Comparison of ENCODE assay signal across 8 cellular contexts in the genomic region with DNA sequence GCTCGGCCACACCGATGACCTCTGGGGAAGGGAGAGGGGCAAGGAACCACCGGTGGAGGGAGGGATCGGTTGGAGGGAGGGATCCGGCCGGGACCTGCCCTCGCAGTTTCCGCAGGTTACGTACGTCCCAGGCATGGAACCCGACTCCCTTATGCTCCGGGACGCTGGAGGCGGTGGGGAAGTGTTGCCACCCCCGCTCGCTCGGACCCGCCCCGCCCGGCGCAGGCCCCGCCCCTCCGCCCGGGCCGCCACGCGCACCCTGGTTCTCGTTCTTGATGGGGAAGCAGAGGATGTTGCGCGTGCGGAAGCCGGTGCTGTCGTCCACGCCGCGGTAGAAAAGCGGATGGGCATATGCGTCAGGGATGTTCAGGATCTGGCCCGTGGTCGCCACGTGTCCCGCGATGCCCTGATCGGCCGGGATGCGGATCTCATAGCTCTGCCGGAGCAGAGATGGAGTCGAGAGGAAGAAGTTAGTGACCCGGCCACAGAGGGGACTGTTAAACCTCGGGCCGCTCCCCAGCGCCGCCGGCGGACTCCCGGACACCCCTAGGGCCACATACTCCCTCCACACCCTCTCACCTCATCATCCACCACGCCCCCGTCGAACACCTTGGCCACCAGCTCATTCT.
DNase-seq lines count a peak whose midpoint lies in the region; ATAC-seq and TF ChIP-seq lines count a peak whose summit lies in the region.

No MANE protein-coding gene starts in this region.

- no peak overlapping the region for H4K8ac ChIP-seq in mesendoderm (ENCODE audit: low read depth, low read length)

- H3K27me3 Mint-ChIP-seq in WTC11 (ENCODE audit: low read depth), result peaks cover 79% of the 10 kb centered on the region
- H3K27me3 Mint-ChIP-seq in stimulated activated memory B cell treated with anti-CD40 and anti-IgM and Interleukin-4, amounts not matched to agents 10 μg/mL and 1 μg/mL and 100 μg/mL, for 72 hours, result peaks cover 17% of the 10 kb centered on the region

- CTCF ChIA-PET in WTC11 (lab: Charles Lee), result interaction anchor here (0.6 to 13.3 kb wide), 17 partner anchors 8 to 361 kb away, joined by 3 to 461 read pairs (median 5); a partner anchor contains a TSS

- no peak overlapping the region for H4K5ac ChIP-seq in mesendoderm (ENCODE audit: low read length)

- no CpG with 5 or more reads among the region's 59 CpGs for WGBS in mesendoderm (ENCODE audit: extremely low coverage, insufficient coverage, low lambda C conversion rate)

- H3K27ac Mint-ChIP-seq in WTC11, result no peak overlapping the region
- peak overlapping the region; percentile 55 for H3K27ac Mint-ChIP-seq in stimulated activated memory B cell treated with anti-CD40 and anti-IgM and Interleukin-4, amounts not matched to agents 10 μg/mL and 1 μg/mL and 100 μg/mL, for 72 hours

- no peaks in the 10 kb centered on the region for H3K79me1 ChIP-seq in mesendoderm (ENCODE audit: low read length)

- no peaks in the 10 kb centered on the region for H3K79me2 ChIP-seq in mesendoderm (ENCODE audit: control insufficient read depth, insufficient read depth, low read length)

- H3K4ac ChIP-seq in mesendoderm (ENCODE audit: low read depth, low read length), result no peak overlapping the region

- no peak overlapping the region for H3K18ac ChIP-seq in mesendoderm (ENCODE audit: low read length)

- H3K4me1 ChIP-seq in mesendoderm (ENCODE audit: control insufficient read depth, low read depth, low read length), result no peaks in the 10 kb centered on the region

- ATAC-seq in WTC11, result peak; percentile 84
- peak; percentile 45 for ATAC-seq in stimulated activated memory B cell treated with anti-CD40 and anti-IgM and Interleukin-4, amounts not matched to agents 10 μg/mL and 1 μg/mL and 100 μg/mL, for 72 hours
- no peak for ATAC-seq in HG03521 (IDR thresholded peaks at IDR 0.05; ENCODE audit: unreplicated experiment)
- ATAC-seq in GM18858 (IDR thresholded peaks at IDR 0.05; ENCODE audit: unreplicated experiment), result no peak

- H3K4me3 ChIP-seq in cardiac fibroblast (replicated peaks in 1 of 2; ENCODE audit: low read depth in 2 of 2, low read length in 2 of 2), result peak overlapping the region in 1 of 2 donors; percentile 26
- H3K4me3 ChIP-seq in mesendoderm (ENCODE audit: low read length), result no peak overlapping the region

- no peak overlapping the region for H2BK120ac ChIP-seq in mesendoderm (ENCODE audit: low read depth, low read length)

- H3K4me3 Mint-ChIP-seq in WTC11, result peak overlapping the region; percentile 78
- H3K4me3 Mint-ChIP-seq in stimulated activated memory B cell treated with anti-CD40 and anti-IgM and Interleukin-4, amounts not matched to agents 10 μg/mL and 1 μg/mL and 100 μg/mL, for 72 hours, result peak overlapping the region; percentile 83

- peak overlapping the region; percentile 43 for H3K9ac ChIP-seq in mesendoderm (ENCODE audit: low read length)

- peak; percentile 78 for DNase-seq in WTC11 (ENCODE audit: low spot score)
- DNase-seq in cardiac fibroblast (ENCODE audit: low read depth in 2 of 2), result peak; percentile 27 to 28
- DNase-seq in mesendoderm, result peak; percentile 56
- no peak for DNase-seq in NCI-H226
- no peak for DNase-seq in NCI-H2227 (lab: John Stamatoyannopoulos, UW; ENCODE audit: unreplicated experiment)

- TF ChIP-seq CTCF in WTC11 (IDR thresholded peaks at IDR 0.05), result no peak
- TF ChIP-seq CTCF in cardiac fibroblast (IDR thresholded peaks at IDR 0.05; ENCODE audit: low read depth, low read length), result no peak

- no peak overlapping the region for H3K27ac ChIP-seq in mesendoderm (ENCODE audit: low read depth, low read length)

- H2AK5ac ChIP-seq in mesendoderm (ENCODE audit: low read length), result no peak overlapping the region

- H2BK15ac ChIP-seq in mesendoderm (replicated peaks; ENCODE audit: low read depth), result no peak overlapping the region

- H3K4me2 ChIP-seq in mesendoderm (ENCODE audit: low read length), result peak overlapping the region; percentile 61

- POLR2A ChIA-PET in WTC11 (lab: Charles Lee), result interaction anchor here (1.0 kb wide), 1 partner anchor 99 kb away, joined by 3 read pairs; no protein-coding TSS in a partner anchor

- H3K27me3 ChIP-seq in mesendoderm (ENCODE audit: insufficient read depth, low read length, poor library complexity), result peaks cover 3% of the 10 kb centered on the region

- peak overlapping the region; percentile 58 for H3K56ac ChIP-seq in mesendoderm (ENCODE audit: low read length)

- H3K9me3 Mint-ChIP-seq in WTC11, result no peaks in the 10 kb centered on the region
- no peaks in the 10 kb centered on the region for H3K9me3 Mint-ChIP-seq in stimulated activated memory B cell treated with anti-CD40 and anti-IgM and Interleukin-4, amounts not matched to agents 10 μg/mL and 1 μg/mL and 100 μg/mL, for 72 hours

- no peak overlapping the region for H2BK5ac ChIP-seq in mesendoderm (ENCODE audit: low read length)

- no peak overlapping the region for H3K23ac ChIP-seq in mesendoderm (ENCODE audit: low read length)

- no peaks in the 10 kb centered on the region for H3K36me3 ChIP-seq in mesendoderm (ENCODE audit: control insufficient read depth, insufficient read depth, low read length)

- peaks cover 18% of the 10 kb centered on the region for H3K4me1 Mint-ChIP-seq in WTC11
- H3K4me1 Mint-ChIP-seq in stimulated activated memory B cell treated with anti-CD40 and anti-IgM and Interleukin-4, amounts not matched to agents 10 μg/mL and 1 μg/mL and 100 μg/mL, for 72 hours, result peaks cover 32% of the 10 kb centered on the region

- no peaks in the 10 kb centered on the region for H3K36me3 Mint-ChIP-seq in WTC11
- no peaks in the 10 kb centered on the region for H3K36me3 Mint-ChIP-seq in stimulated activated memory B cell treated with anti-CD40 and anti-IgM and Interleukin-4, amounts not matched to agents 10 μg/mL and 1 μg/mL and 100 μg/mL, for 72 hours

TF ChIP-seq in WTC11, 78 proteins besides CTCF, POLR2A, EP300 and RAD21 (continues in another document):
- no peak for TF ChIP-seq ETV6 (CRISPR knock-in tag; IDR thresholded peaks at IDR 0.05)
- TF ChIP-seq, protein P1, sequence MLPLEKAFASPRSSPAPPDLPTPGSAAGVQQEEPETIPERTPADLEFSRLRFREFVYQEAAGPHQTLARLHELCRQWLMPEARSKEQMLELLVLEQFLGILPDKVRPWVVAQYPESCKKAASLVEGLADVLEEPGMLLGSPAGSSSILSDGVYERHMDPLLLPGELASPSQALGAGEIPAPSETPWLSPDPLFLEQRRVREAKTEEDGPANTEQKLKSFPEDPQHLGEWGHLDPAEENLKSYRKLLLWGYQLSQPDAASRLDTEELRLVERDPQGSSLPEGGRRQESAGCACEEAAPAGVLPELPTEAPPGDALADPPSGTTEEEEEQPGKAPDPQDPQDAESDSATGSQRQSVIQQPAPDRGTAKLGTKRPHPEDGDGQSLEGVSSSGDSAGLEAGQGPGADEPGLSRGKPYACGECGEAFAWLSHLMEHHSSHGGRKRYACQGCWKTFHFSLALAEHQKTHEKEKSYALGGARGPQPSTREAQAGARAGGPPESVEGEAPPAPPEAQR (CRISPR knock-in tag; IDR thresholded peaks at IDR 0.05), result no peak
- no peak for TF ChIP-seq IRF2 (CRISPR knock-in tag; IDR thresholded peaks at IDR 0.05; ENCODE audit: borderline replicate concordance, low read depth)
- no peak for TF ChIP-seq ZNF396 (CRISPR knock-in tag; IDR thresholded peaks at IDR 0.05; ENCODE audit: borderline replicate concordance)
- TF ChIP-seq, protein P2, sequence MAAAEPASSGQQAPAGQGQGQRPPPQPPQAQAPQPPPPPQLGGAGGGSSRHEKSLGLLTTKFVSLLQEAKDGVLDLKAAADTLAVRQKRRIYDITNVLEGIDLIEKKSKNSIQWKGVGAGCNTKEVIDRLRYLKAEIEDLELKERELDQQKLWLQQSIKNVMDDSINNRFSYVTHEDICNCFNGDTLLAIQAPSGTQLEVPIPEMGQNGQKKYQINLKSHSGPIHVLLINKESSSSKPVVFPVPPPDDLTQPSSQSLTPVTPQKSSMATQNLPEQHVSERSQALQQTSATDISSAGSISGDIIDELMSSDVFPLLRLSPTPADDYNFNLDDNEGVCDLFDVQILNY (CRISPR knock-in tag; IDR thresholded peaks at IDR 0.05), result no peak; the same call in 1 of the 2 replicates
- TF ChIP-seq NR3C1 (CRISPR knock-in tag; conservative IDR thresholded peaks at IDR 0.05; ENCODE audit: low read depth), result no peak
- TF ChIP-seq FOXJ3 (CRISPR knock-in tag; IDR thresholded peaks at IDR 0.05; ENCODE audit: borderline replicate concordance), result no peak
- no peak for TF ChIP-seq PRRX2 (CRISPR knock-in tag; IDR thresholded peaks at IDR 0.05)
- TF ChIP-seq, protein P3, sequence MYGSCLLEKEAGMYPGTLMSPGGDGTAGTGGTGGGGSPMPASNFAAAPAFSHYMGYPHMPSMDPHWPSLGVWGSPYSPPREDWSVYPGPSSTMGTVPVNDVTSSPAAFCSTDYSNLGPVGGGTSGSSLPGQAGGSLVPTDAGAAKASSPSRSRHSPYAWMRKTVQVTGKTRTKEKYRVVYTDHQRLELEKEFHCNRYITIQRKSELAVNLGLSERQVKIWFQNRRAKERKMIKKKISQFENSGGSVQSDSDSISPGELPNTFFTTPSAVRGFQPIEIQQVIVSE (CRISPR knock-in tag; IDR thresholded peaks at IDR 0.05; ENCODE audit: borderline replicate concordance), result no peak
- TF ChIP-seq FOXP1 (CRISPR knock-in tag; IDR thresholded peaks at IDR 0.05; ENCODE audit: borderline replicate concordance), result 0 out of 2 replicates have a peak, but pooled peaks have one; percentile 30
- TF ChIP-seq KAT7 (CRISPR knock-in tag; IDR thresholded peaks at IDR 0.05; ENCODE audit: borderline replicate concordance), result no peak
- TF ChIP-seq, protein P4, sequence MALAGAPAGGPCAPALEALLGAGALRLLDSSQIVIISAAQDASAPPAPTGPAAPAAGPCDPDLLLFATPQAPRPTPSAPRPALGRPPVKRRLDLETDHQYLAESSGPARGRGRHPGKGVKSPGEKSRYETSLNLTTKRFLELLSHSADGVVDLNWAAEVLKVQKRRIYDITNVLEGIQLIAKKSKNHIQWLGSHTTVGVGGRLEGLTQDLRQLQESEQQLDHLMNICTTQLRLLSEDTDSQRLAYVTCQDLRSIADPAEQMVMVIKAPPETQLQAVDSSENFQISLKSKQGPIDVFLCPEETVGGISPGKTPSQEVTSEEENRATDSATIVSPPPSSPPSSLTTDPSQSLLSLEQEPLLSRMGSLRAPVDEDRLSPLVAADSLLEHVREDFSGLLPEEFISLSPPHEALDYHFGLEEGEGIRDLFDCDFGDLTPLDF (CRISPR knock-in tag; IDR thresholded peaks at IDR 0.05), result no peak
- TF ChIP-seq, protein P5, sequence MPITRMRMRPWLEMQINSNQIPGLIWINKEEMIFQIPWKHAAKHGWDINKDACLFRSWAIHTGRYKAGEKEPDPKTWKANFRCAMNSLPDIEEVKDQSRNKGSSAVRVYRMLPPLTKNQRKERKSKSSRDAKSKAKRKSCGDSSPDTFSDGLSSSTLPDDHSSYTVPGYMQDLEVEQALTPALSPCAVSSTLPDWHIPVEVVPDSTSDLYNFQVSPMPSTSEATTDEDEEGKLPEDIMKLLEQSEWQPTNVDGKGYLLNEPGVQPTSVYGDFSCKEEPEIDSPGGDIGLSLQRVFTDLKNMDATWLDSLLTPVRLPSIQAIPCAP (CRISPR knock-in tag; IDR thresholded peaks at IDR 0.05), result peak; percentile 53; the same call in 1 of the 2 replicates
- peak; percentile 50; the same call in 1 of the 2 replicates for TF ChIP-seq RELA (CRISPR knock-in tag; IDR thresholded peaks at IDR 0.05; ENCODE audit: borderline replicate concordance)

Comparison
In these comparisons a context has a peak if more than half of its experiments do, and no peak if none do; other contexts are left out.
1. ATAC-seq: peak in WTC11 (single experiment) and stimulated activated memory B cell treated with anti-CD40 and anti-IgM and Interleukin-4, amounts not matched to agents 10 μg/mL and 1 μg/mL and 100 μg/mL, for 72 hours (single experiment); none in HG03521 (single experiment) and GM18858 (single experiment).
2. DNase-seq: peak in WTC11 (single experiment), cardiac fibroblast (2 of 2) and mesendoderm (single experiment); none in NCI-H226 (single experiment) and NCI-H2227 (single experiment).